In genomic region chr2:29033172-29033571, GRCh38 we compare ENCODE assay signal across 16 cellular contexts. TPM values are rescaled to one million over a fixed set of nuclear protein-coding genes. Genes with fewer than 3 reads are reported as not detected.
DNase-seq lines count a peak whose midpoint lies in the region; ATAC-seq and TF ChIP-seq lines count a peak whose summit lies in the region.
"Had no signal": no experiment of that assay in that cellular context is flagged by ENCODE, and none has a peak within 500 bp of the region (broad histone marks: within the 10 kb centered on the region; RNA-seq: fewer than 3 reads in every experiment).

No MANE protein-coding gene starts in this region.

- H3K4me1 Mint-ChIP-seq in activated CD4-positive, alpha-beta T cell treated with anti-CD3 and anti-CD28 coated beads, Interleukin-2, amount 10 ng/mL, durations not matched to agents 24 days and 14 days: peaks cover 10% of the 10 kb centered on the region
- H3K4me1 Mint-ChIP-seq in T-cell: peaks cover 11 to 18% (median 16%) of the 10 kb centered on the region in 3 donors
- peaks cover 3% of the 10 kb centered on the region for H3K4me1 Mint-ChIP-seq in glutamatergic neuron (ENCODE audit: low read depth, unreplicated experiment)

- intact Hi-C loops in thyroid gland (cut with DNase I): no loop called here
- intact Hi-C loops in activated CD4-positive, alpha-beta T cell treated with anti-CD3 and anti-CD28 coated beads, Interleukin-2, amount 10 ng/mL, durations not matched to agents 24 days and 14 days (cut with micrococcal nuclease): no loop called here

- no peak overlapping the region for H3K4me3 Mint-ChIP-seq in activated CD4-positive, alpha-beta T cell treated with anti-CD3 and anti-CD28 coated beads, Interleukin-2, amount 10 ng/mL, durations not matched to agents 24 days and 14 days
- no peak overlapping the region for H3K4me3 Mint-ChIP-seq in T-cell
- H3K4me3 Mint-ChIP-seq in glutamatergic neuron (ENCODE audit: unreplicated experiment): no peak overlapping the region
- H3K4me3 Mint-ChIP-seq: IgD-negative memory B cell had no signal

- TF ChIP-seq CTCF in RWPE2 (IDR thresholded peaks at IDR 0.05; ENCODE audit: poor library complexity, severe bottlenecking) (no peak), hepatocyte (IDR thresholded peaks at IDR 0.05; ENCODE audit: poor library complexity) (no peak), thyroid gland (IDR thresholded peaks at IDR 0.05) (no peak), GM20000 (IDR thresholded peaks at IDR 0.05; ENCODE audit: extremely low read depth, missing control alignments) (no peak), glutamatergic neuron (IDR thresholded peaks at IDR 0.05; ENCODE audit: partially characterized antibody, unreplicated experiment) (no peak)

- H3K27me3 ChIP-seq in H7 (ENCODE audit: control insufficient read depth, insufficient read depth, low read length) (no peaks in the 10 kb centered on the region), RWPE2 (ENCODE audit: insufficient read depth, poor library complexity, severe bottlenecking) (no peaks in the 10 kb centered on the region), hepatocyte (no peaks in the 10 kb centered on the region), thyroid gland (no peaks in the 10 kb centered on the region)
- H3K27me3 ChIP-seq: brain microvascular endothelial cell, stomach had no signal

- TF ChIP-seq POLR2A in thyroid gland (IDR thresholded peaks at IDR 0.05): no peak

- DNase-seq in H7: peak; percentile 69
- DNase-seq in RWPE2 (ENCODE audit: low spot score): peak; percentile 25
- no peak for DNase-seq in hepatocyte (ENCODE audit: low spot score)
- DNase-seq in thyroid gland: peak; percentile 14 to 25
- no peak for DNase-seq in GM20000 (ENCODE audit: low spot score)
- DNase-seq in activated CD4-positive, alpha-beta T cell treated with anti-CD3 and anti-CD28 coated beads, Interleukin-2, amount 10 ng/mL, durations not matched to agents 24 days and 14 days: no peak
- DNase-seq in T-cell: no peak
- no peak for DNase-seq in glutamatergic neuron
- DNase-seq: activated T-cell treated with anti-CD3 and anti-CD28 coated beads for 4 hours; brain microvascular endothelial cell; DND-41; NCI-H2081; stimulated activated CD4-positive, alpha-beta T cell treated with anti-CD3 and anti-CD28 coated beads, Interleukin-1b, Interleukin-23, amount 100 ng/mL, for 48 hours; stomach had no signal

- peak overlapping the region; percentile 30 for H3K27ac ChIP-seq in RWPE2 (ENCODE audit: poor library complexity, severe bottlenecking)
- peak overlapping the region; percentile 46 for H3K27ac ChIP-seq in hepatocyte
- no peak overlapping the region for H3K27ac ChIP-seq in thyroid gland
- H3K27ac ChIP-seq: brain microvascular endothelial cell, stomach had no signal

- H3K27me3 Mint-ChIP-seq in activated CD4-positive, alpha-beta T cell treated with anti-CD3 and anti-CD28 coated beads, Interleukin-2, amount 10 ng/mL, durations not matched to agents 24 days and 14 days: no peaks in the 10 kb centered on the region
- H3K27me3 Mint-ChIP-seq in T-cell (no peaks in the 10 kb centered on the region), glutamatergic neuron (ENCODE audit: unreplicated experiment) (peaks cover 3% of the 10 kb centered on the region)
- H3K27me3 Mint-ChIP-seq: IgD-negative memory B cell had no signal

- H3K36me3 ChIP-seq in H7 (replicated peaks; ENCODE audit: control insufficient read depth, insufficient read depth, low read length) (no peaks in the 10 kb centered on the region), RWPE2 (ENCODE audit: low read depth) (no peaks in the 10 kb centered on the region), hepatocyte (replicated peaks; ENCODE audit: insufficient read depth, low read depth) (no peaks in the 10 kb centered on the region), thyroid gland (no peaks in the 10 kb centered on the region)
- H3K36me3 ChIP-seq: brain microvascular endothelial cell, stomach had no signal

- H3K4me1 ChIP-seq in RWPE2 (ENCODE audit: insufficient read depth, poor library complexity, severe bottlenecking) (peaks cover 14% of the 10 kb centered on the region), hepatocyte (ENCODE audit: insufficient read depth) (no peaks in the 10 kb centered on the region), thyroid gland (peaks cover 3 to 12% of the 10 kb centered on the region in 2 donors)
- H3K4me1 ChIP-seq: stomach had no signal

- no peak overlapping the region for H3K27ac Mint-ChIP-seq in activated CD4-positive, alpha-beta T cell treated with anti-CD3 and anti-CD28 coated beads, Interleukin-2, amount 10 ng/mL, durations not matched to agents 24 days and 14 days
- H3K27ac Mint-ChIP-seq in T-cell (no peak overlapping the region), glutamatergic neuron (ENCODE audit: unreplicated experiment) (no peak overlapping the region)
- H3K27ac Mint-ChIP-seq: IgD-negative memory B cell had no signal

- WGBS in hepatocyte (ENCODE audit: low lambda C conversion rate, missing lambda C conversion rate): 18% methylated on average over 2 of the region's 2 CpGs
- WGBS in thyroid gland, 2 donors: 26 to 57% methylated on average over 2 of the region's 2 CpGs

- CTCF ChIA-PET in T-cell (lab: Charles Lee): interaction anchor here in 1 of 2 donors (1.5 kb wide), 1 partner anchor 18 kb away, joined by 3 read pairs; no protein-coding TSS in a partner anchor

- no peaks in the 10 kb centered on the region for H3K9me2 ChIP-seq in hepatocyte (replicated peaks; ENCODE audit: insufficient read depth)

- H3K4me3 ChIP-seq in H7 (ENCODE audit: insufficient read depth, low read depth, low read length): no peak overlapping the region
- H3K4me3 ChIP-seq in RWPE2 (ENCODE audit: severe bottlenecking): no peak overlapping the region
- no peak overlapping the region for H3K4me3 ChIP-seq in hepatocyte
- H3K4me3 ChIP-seq in thyroid gland (replicated peaks in 1 of 3): no peak overlapping the region
- H3K4me3 ChIP-seq: stomach had no signal

- no peaks in the 10 kb centered on the region for H3K79me2 ChIP-seq in hepatocyte

- no peak overlapping the region for H3K4me2 ChIP-seq in hepatocyte

- H4K20me1 ChIP-seq in hepatocyte (ENCODE audit: insufficient read depth, poor library complexity, severe bottlenecking): no peaks in the 10 kb centered on the region

- H3K9me3 Mint-ChIP-seq in activated CD4-positive, alpha-beta T cell treated with anti-CD3 and anti-CD28 coated beads, Interleukin-2, amount 10 ng/mL, durations not matched to agents 24 days and 14 days: no peaks in the 10 kb centered on the region
- H3K9me3 Mint-ChIP-seq in T-cell (no peaks in the 10 kb centered on the region), glutamatergic neuron (ENCODE audit: unreplicated experiment) (no peaks in the 10 kb centered on the region)
- H3K9me3 Mint-ChIP-seq: IgD-negative memory B cell had no signal

- POLR2A ChIA-PET in T-cell (lab: Charles Lee): no interaction called here

- no peak overlapping the region for H2AFZ ChIP-seq in hepatocyte

- ATAC-seq in RWPE2 (ENCODE audit: low read depth): peak; percentile 96
- no peak for ATAC-seq in T-cell (replicated peaks in 1 of 4)

- H3K9me3 ChIP-seq in RWPE2 (ENCODE audit: severe bottlenecking) (no peaks in the 10 kb centered on the region), hepatocyte (ENCODE audit: low read depth) (no peaks in the 10 kb centered on the region), thyroid gland (no peaks in the 10 kb centered on the region)
- H3K9me3 ChIP-seq: stomach had no signal

- peaks cover 3% of the 10 kb centered on the region for H3K36me3 Mint-ChIP-seq in activated CD4-positive, alpha-beta T cell treated with anti-CD3 and anti-CD28 coated beads, Interleukin-2, amount 10 ng/mL, durations not matched to agents 24 days and 14 days (ENCODE audit: low read depth)
- H3K36me3 Mint-ChIP-seq in T-cell: peaks cover 7% of the 10 kb centered on the region
- no peaks in the 10 kb centered on the region for H3K36me3 Mint-ChIP-seq in glutamatergic neuron (ENCODE audit: unreplicated experiment)

RNA-seq across cellular contexts. Expression of gene PCARE, which starts 41.2 kb away (rescaled TPM):
- not detected in 2 replicates for total RNA-seq in H7 (2014; rRNA removed; shearing (Covaris generic))
- total RNA-seq in hepatocyte (0.04 and 2.2 TPM in 2 replicates), thyroid gland (under 1 TPM in 1 of 4 donors, not detected in 3; 0.11 TPM), T-cell (not detected), glutamatergic neuron (ENCODE audit: unreplicated experiment) (0.66 TPM)
- 0.04 TPM in 1 of 2 replicates, not detected in the other for polyA plus RNA-seq in hepatocyte
- total RNA-seq in activated CD4-positive, alpha-beta T cell treated with anti-CD3 and anti-CD28 coated beads, Interleukin-2, amount 10 ng/mL, durations not matched to agents 24 days and 14 days: not detected in 2 replicates
- total RNA-seq: fibroblast of lung had no signal
- polyA plus RNA-seq: fibroblast of lung, IgD-negative memory B cell had no signal

RNA-seq across cellular contexts. Expression of gene TOGARAM2, which starts 52.1 kb away (rescaled TPM):
- total RNA-seq in H7 (2014; rRNA removed; shearing (Covaris generic)): 0.18 and 0.21 TPM in 2 replicates
- 0.47 and 0.92 TPM in 2 replicates for total RNA-seq in hepatocyte
- 1.3 and 2.1 TPM in 2 replicates for polyA plus RNA-seq in hepatocyte
- under 1 TPM; under 0.01 to 0.78 (median 0.35) TPM for total RNA-seq in thyroid gland
- 4.8 and 6.7 TPM in 2 replicates for total RNA-seq in activated CD4-positive, alpha-beta T cell treated with anti-CD3 and anti-CD28 coated beads, Interleukin-2, amount 10 ng/mL, durations not matched to agents 24 days and 14 days
- total RNA-seq in T-cell: 1 to 10 TPM; 1.7 to 5.2 (median 2.7) TPM
- not detected for total RNA-seq in glutamatergic neuron (ENCODE audit: unreplicated experiment)

Comparison
In these comparisons a context has a peak if more than half of its experiments do, and no peak if none do; other contexts are left out.
1. DNase-seq: peak in H7 (single experiment), RWPE2 (single experiment) and thyroid gland (2 of 2); none in hepatocyte (single experiment), GM20000 (single experiment), activated CD4-positive, alpha-beta T cell treated with anti-CD3 and anti-CD28 coated beads, Interleukin-2, amount 10 ng/mL, durations not matched to agents 24 days and 14 days (single experiment), T-cell (0 of 34) and glutamatergic neuron (single experiment).
2. H3K27ac ChIP-seq: peak in RWPE2 (single experiment) and hepatocyte (single experiment); none in thyroid gland (0 of 3).